Comparison of ENCODE assay signal across 2 cellular contexts in genomic region chr12:113347107-113347506, GRCh38.
A peak's percentile ranks its signal among the peaks of the same experiment; 100 is the strongest.
TF ChIP-seq lines count a peak whose summit lies in the region.

No MANE protein-coding gene starts in this region.

TF ChIP-seq in A549, 52 proteins besides CTCF, POLR2A, EP300 and RAD21:
- TF ChIP-seq ZFP36 (IDR thresholded peaks at IDR 0.05; ENCODE audit: borderline replicate concordance, partially characterized antibody) (peak; percentile 51), JUN (IDR thresholded peaks at IDR 0.05) (no peak)

TF ChIP-seq in GM23338, 12 proteins besides CTCF, POLR2A, EP300 and RAD21 (continued from another document):
- TF ChIP-seq, protein P1, sequence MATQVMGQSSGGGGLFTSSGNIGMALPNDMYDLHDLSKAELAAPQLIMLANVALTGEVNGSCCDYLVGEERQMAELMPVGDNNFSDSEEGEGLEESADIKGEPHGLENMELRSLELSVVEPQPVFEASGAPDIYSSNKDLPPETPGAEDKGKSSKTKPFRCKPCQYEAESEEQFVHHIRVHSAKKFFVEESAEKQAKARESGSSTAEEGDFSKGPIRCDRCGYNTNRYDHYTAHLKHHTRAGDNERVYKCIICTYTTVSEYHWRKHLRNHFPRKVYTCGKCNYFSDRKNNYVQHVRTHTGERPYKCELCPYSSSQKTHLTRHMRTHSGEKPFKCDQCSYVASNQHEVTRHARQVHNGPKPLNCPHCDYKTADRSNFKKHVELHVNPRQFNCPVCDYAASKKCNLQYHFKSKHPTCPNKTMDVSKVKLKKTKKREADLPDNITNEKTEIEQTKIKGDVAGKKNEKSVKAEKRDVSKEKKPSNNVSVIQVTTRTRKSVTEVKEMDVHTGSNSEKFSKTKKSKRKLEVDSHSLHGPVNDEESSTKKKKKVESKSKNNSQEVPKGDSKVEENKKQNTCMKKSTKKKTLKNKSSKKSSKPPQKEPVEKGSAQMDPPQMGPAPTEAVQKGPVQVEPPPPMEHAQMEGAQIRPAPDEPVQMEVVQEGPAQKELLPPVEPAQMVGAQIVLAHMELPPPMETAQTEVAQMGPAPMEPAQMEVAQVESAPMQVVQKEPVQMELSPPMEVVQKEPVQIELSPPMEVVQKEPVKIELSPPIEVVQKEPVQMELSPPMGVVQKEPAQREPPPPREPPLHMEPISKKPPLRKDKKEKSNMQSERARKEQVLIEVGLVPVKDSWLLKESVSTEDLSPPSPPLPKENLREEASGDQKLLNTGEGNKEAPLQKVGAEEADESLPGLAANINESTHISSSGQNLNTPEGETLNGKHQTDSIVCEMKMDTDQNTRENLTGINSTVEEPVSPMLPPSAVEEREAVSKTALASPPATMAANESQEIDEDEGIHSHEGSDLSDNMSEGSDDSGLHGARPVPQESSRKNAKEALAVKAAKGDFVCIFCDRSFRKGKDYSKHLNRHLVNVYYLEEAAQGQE (IDR thresholded peaks at IDR 0.05; ENCODE audit: unreplicated experiment) = no peak
- TF ChIP-seq ETS1 (IDR thresholded peaks at IDR 0.05) (no peak), EZH2phosphoT487 (IDR thresholded peaks at IDR 0.05; ENCODE audit: unreplicated experiment) (no peak), CREB1 (CRISPR knock-in tag; IDR thresholded peaks at IDR 0.05; ENCODE audit: low read depth) (no peak), ZNF331 (CRISPR knock-in tag; IDR thresholded peaks at IDR 0.05; ENCODE audit: low read depth) (no peak), ZNF114 (CRISPR knock-in tag; IDR thresholded peaks at IDR 0.05) (no peak)
- TF ChIP-seq, protein P2, sequence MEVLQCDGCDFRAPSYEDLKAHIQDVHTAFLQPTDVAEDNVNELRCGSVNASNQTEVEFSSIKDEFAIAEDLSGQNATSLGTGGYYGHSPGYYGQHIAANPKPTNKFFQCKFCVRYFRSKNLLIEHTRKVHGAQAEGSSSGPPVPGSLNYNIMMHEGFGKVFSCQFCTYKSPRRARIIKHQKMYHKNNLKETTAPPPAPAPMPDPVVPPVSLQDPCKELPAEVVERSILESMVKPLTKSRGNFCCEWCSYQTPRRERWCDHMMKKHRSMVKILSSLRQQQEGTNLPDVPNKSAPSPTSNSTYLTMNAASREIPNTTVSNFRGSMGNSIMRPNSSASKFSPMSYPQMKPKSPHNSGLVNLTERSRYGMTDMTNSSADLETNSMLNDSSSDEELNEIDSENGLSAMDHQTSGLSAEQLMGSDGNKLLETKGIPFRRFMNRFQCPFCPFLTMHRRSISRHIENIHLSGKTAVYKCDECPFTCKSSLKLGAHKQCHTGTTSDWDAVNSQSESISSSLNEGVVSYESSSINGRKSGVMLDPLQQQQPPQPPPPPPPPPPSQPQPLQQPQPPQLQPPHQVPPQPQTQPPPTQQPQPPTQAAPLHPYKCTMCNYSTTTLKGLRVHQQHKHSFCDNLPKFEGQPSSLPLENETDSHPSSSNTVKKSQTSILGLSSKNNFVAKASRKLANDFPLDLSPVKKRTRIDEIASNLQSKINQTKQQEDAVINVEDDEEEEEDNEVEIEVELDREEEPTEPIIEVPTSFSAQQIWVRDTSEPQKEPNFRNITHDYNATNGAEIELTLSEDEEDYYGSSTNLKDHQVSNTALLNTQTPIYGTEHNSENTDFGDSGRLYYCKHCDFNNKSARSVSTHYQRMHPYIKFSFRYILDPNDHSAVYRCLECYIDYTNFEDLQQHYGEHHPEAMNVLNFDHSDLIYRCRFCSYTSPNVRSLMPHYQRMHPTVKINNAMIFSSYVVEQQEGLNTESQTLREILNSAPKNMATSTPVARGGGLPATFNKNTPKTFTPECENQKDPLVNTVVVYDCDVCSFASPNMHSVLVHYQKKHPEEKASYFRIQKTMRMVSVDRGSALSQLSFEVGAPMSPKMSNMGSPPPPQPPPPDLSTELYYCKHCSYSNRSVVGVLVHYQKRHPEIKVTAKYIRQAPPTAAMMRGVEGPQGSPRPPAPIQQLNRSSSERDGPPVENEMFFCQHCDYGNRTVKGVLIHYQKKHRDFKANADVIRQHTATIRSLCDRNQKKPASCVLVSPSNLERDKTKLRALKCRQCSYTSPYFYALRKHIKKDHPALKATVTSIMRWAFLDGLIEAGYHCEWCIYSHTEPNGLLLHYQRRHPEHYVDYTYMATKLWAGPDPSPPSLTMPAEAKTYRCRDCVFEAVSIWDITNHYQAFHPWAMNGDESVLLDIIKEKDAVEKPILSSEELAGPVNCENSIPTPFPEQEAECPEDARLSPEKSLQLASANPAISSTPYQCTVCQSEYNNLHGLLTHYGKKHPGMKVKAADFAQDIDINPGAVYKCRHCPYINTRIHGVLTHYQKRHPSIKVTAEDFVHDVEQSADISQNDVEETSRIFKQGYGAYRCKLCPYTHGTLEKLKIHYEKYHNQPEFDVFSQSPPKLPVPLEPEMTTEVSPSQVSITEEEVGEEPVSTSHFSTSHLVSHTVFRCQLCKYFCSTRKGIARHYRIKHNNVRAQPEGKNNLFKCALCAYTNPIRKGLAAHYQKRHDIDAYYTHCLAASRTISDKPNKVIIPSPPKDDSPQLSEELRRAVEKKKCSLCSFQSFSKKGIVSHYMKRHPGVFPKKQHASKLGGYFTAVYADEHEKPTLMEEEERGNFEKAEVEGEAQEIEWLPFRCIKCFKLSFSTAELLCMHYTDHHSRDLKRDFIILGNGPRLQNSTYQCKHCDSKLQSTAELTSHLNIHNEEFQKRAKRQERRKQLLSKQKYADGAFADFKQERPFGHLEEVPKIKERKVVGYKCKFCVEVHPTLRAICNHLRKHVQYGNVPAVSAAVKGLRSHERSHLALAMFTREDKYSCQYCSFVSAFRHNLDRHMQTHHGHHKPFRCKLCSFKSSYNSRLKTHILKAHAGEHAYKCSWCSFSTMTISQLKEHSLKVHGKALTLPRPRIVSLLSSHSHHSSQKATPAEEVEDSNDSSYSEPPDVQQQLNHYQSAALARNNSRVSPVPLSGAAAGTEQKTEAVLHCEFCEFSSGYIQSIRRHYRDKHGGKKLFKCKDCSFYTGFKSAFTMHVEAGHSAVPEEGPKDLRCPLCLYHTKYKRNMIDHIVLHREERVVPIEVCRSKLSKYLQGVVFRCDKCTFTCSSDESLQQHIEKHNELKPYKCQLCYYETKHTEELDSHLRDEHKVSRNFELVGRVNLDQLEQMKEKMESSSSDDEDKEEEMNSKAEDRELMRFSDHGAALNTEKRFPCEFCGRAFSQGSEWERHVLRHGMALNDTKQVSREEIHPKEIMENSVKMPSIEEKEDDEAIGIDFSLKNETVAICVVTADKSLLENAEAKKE (CRISPR knock-in tag; IDR thresholded peaks at IDR 0.05) = no peak
